Comparison of ENCODE assay signal across 2 cellular contexts in the genomic region with DNA sequence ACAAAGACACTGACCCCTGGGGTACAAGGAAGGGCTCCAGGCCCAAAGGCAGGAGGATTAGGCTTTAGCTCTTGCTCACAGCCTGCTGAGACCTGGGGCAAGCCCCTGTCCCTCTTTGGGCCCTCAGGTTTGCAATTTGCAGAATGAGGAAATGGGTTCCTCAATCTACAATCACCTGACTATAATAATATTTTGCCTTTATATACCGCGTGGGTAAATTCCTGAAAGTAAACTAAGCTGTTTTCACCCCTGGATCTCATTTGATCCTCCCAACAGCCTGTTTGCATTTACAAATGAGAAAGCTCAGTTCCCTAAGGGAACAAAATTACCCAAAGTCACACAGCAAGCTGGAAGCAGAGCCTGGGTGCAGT.
TF ChIP-seq lines count a peak whose summit lies in the region.

No MANE protein-coding gene starts in this region.

TF ChIP-seq in SK-N-SH, 30 proteins besides CTCF, POLR2A, EP300 and RAD21 (continued from another document):
- TF ChIP-seq, protein P1, sequence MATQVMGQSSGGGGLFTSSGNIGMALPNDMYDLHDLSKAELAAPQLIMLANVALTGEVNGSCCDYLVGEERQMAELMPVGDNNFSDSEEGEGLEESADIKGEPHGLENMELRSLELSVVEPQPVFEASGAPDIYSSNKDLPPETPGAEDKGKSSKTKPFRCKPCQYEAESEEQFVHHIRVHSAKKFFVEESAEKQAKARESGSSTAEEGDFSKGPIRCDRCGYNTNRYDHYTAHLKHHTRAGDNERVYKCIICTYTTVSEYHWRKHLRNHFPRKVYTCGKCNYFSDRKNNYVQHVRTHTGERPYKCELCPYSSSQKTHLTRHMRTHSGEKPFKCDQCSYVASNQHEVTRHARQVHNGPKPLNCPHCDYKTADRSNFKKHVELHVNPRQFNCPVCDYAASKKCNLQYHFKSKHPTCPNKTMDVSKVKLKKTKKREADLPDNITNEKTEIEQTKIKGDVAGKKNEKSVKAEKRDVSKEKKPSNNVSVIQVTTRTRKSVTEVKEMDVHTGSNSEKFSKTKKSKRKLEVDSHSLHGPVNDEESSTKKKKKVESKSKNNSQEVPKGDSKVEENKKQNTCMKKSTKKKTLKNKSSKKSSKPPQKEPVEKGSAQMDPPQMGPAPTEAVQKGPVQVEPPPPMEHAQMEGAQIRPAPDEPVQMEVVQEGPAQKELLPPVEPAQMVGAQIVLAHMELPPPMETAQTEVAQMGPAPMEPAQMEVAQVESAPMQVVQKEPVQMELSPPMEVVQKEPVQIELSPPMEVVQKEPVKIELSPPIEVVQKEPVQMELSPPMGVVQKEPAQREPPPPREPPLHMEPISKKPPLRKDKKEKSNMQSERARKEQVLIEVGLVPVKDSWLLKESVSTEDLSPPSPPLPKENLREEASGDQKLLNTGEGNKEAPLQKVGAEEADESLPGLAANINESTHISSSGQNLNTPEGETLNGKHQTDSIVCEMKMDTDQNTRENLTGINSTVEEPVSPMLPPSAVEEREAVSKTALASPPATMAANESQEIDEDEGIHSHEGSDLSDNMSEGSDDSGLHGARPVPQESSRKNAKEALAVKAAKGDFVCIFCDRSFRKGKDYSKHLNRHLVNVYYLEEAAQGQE (IDR thresholded peaks at IDR 0.05; ENCODE audit: low read depth, low read length), result no peak
- no peak for TF ChIP-seq FOSL2 (IDR thresholded peaks at IDR 0.05; ENCODE audit: borderline replicate concordance, low read depth)
- TF ChIP-seq CHD2 (IDR thresholded peaks at IDR 0.05; ENCODE audit: low read length, partially characterized antibody), result no peak
- no peak for TF ChIP-seq RFX5 (IDR thresholded peaks at IDR 0.05; ENCODE audit: low read length)
- TF ChIP-seq, protein P2, sequence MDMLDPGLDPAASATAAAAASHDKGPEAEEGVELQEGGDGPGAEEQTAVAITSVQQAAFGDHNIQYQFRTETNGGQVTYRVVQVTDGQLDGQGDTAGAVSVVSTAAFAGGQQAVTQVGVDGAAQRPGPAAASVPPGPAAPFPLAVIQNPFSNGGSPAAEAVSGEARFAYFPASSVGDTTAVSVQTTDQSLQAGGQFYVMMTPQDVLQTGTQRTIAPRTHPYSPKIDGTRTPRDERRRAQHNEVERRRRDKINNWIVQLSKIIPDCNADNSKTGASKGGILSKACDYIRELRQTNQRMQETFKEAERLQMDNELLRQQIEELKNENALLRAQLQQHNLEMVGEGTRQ (IDR thresholded peaks at IDR 0.05; ENCODE audit: borderline replicate concordance, low read depth, low read length), result no peak
TF ChIP-seq in SK-N-SH: peak in this region for 0.

TF ChIP-seq in SK-N-SH treated with all-trans-retinoic acid at 6 μM for 48 hours, 23 proteins besides CTCF, POLR2A, EP300 and RAD21 (continued from another document):
- TF ChIP-seq TOX (CRISPR knock-in tag; IDR thresholded peaks at IDR 0.05; ENCODE audit: borderline replicate concordance) (no peak), ZFP30 (CRISPR knock-in tag; IDR thresholded peaks at IDR 0.05) (no peak), TCF4 (CRISPR knock-in tag; IDR thresholded peaks at IDR 0.05; ENCODE audit: borderline replicate concordance) (no peak), ZNF565 (CRISPR knock-in tag; conservative IDR thresholded peaks at IDR 0.05; ENCODE audit: low read depth) (no peak)
